25 cellular contexts compared by ENCODE assay signal in the genomic region with DNA sequence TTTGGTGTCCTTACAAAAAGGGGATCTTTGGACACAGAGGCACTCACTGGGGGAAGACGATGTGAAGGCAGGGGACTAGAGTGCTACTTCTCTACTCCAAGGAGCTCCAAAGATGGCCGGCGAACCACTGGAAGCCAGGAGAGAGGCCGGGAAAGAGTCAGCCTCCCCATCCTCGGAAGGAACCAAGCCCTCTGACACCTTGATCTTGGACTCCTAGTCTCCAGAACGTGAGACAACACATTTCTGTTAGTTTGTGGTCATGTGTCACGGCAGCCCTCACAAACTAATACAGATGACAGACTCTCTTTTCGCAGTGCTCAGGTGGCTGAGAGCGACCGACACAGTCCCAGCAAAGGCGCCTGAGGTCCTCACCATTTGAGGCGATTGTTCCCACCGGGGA. TPM values are rescaled to one million over a fixed set of nuclear protein-coding genes. Genes with fewer than 3 reads are reported as not detected.
DNase-seq lines count a peak whose midpoint lies in the region; ATAC-seq and TF ChIP-seq lines count a peak whose summit lies in the region.
"Had no signal": no experiment of that assay in that cellular context is flagged by ENCODE, and none has a peak within 500 bp of the region (broad histone marks: within the 10 kb centered on the region; RNA-seq: fewer than 3 reads in every experiment).

No MANE protein-coding gene starts in this region.

- H3K27me3 ChIP-seq in colonic mucosa (no peaks in the 10 kb centered on the region), upper lobe of right lung (no peaks in the 10 kb centered on the region)

- H3K4me3 ChIP-seq in colonic mucosa (no peak overlapping the region), upper lobe of right lung (no peak overlapping the region)
- H3K4me3 ChIP-seq: GM23248, PC-9 had no signal

- in situ Hi-C loops in ACHN (cut with HindIII; ENCODE audit: low pct_ligation_motif_present, low pct_unique_long_range_greater_than_20kb, low sequenced_read_pairs), result no loop called here

- H3K4me3 Mint-ChIP-seq in nephron progenitor cell, result no peak overlapping the region
- H3K4me3 Mint-ChIP-seq: CD8-positive, alpha-beta T cell; H9; HFFc6 had no signal

- peak overlapping the region; percentile 62 for H3K27ac Mint-ChIP-seq in nephron progenitor cell
- H3K27ac Mint-ChIP-seq: CD8-positive, alpha-beta T cell; H9; HFFc6 had no signal

- peaks cover 46% of the 10 kb centered on the region for H3K27me3 Mint-ChIP-seq in nephron progenitor cell (ENCODE audit: low read depth, poor library complexity)

- H3K36me3 Mint-ChIP-seq in nephron progenitor cell (ENCODE audit: low read depth), result no peaks in the 10 kb centered on the region
- H3K36me3 Mint-ChIP-seq: CD8-positive, alpha-beta T cell had no signal

- no peaks in the 10 kb centered on the region for H3K4me1 Mint-ChIP-seq in nephron progenitor cell
- H3K4me1 Mint-ChIP-seq: H9 had no signal

- H3K4me1 ChIP-seq in colonic mucosa (no peaks in the 10 kb centered on the region), upper lobe of right lung (no peaks in the 10 kb centered on the region)

- H3K9me3 Mint-ChIP-seq in nephron progenitor cell, result no peaks in the 10 kb centered on the region
- H3K9me3 Mint-ChIP-seq: CD8-positive, alpha-beta T cell; H9; HFFc6 had no signal

- H3K9me3 ChIP-seq in colonic mucosa, result no peaks in the 10 kb centered on the region
- H3K9me3 ChIP-seq in upper lobe of right lung, result no peaks in the 10 kb centered on the region

- H3K9ac ChIP-seq in colonic mucosa (ENCODE audit: low read depth in 2 of 2, low read length in 2 of 2), result no peak overlapping the region
- H3K9ac ChIP-seq: GM23248 had no signal

- no peak for ATAC-seq in upper lobe of right lung
- ATAC-seq: CD8-positive, alpha-beta T cell had no signal

- intact Hi-C loops in colonic mucosa (cut with DNase I), result no loop called here
- intact Hi-C loops in upper lobe of right lung (cut with DNase I), result no loop called here

- DNase-seq in activated CD8-positive, alpha-beta memory T cell treated with anti-CD3 and anti-CD28 coated beads for 24 hours, result peak; percentile 24
- no peak for DNase-seq in activated CD8-positive, alpha-beta memory T cell treated with anti-CD3 and anti-CD28 coated beads, Interleukin-2, amount 50 U/mL, for 4 hours
- DNase-seq in colonic mucosa (peak; percentile 6), nephron progenitor cell (no peak), upper lobe of right lung (peak; percentile 13), ACHN (no peak), NCI-H187 treated with DMSO at 0.1 percent for 48 hours (lab: John Stamatoyannopoulos, UW) (no peak)
- DNase-seq: 8988T, AML-193, C1 segment of cervical spinal cord, GM23248, H9, HFFc6, Kasumi-1, NCI-H1417 treated with DMSO at 0.1 percent for 48 hours, NCI-H187, NCI-H2227 treated with DMSO at 0.1 percent for 48 hours, NCI-H510A treated with DMSO at 0.1 percent for 48 hours, NCI-H748 treated with DMSO at 0.1 percent for 48 hours, PC-9, SHP77 treated with DMSO at 0.1 percent for 48 hours had no signal

- H3K27ac ChIP-seq in colonic mucosa, result no peak overlapping the region
- H3K27ac ChIP-seq in upper lobe of right lung, result no peak overlapping the region
- H3K27ac ChIP-seq: GM23248, PC-9, RWPE1 had no signal

- H3K36me3 ChIP-seq in colonic mucosa (no peaks in the 10 kb centered on the region), upper lobe of right lung (no peaks in the 10 kb centered on the region)

- TF ChIP-seq CTCF in colonic mucosa (IDR thresholded peaks at IDR 0.05) (no peak), nephron progenitor cell (IDR thresholded peaks at IDR 0.05) (no peak), upper lobe of right lung (IDR thresholded peaks at IDR 0.05) (no peak)

RNA-seq across cellular contexts. Expression of a gene that starts 24.4 kb away (rescaled TPM):
- total RNA-seq in colonic mucosa (under 1 TPM; 0.07 to 0.11 TPM), upper lobe of right lung (0.06 TPM)
- total RNA-seq: CD8-positive, alpha-beta T cell; G401; GM23248; HFFc6; MCF 10A; PC-9 had no signal

Comparison
In these comparisons a context has a peak if more than half of its experiments do, and no peak if none do; other contexts are left out.
1. DNase-seq: peak in activated CD8-positive, alpha-beta memory T cell treated with anti-CD3 and anti-CD28 coated beads for 24 hours (single experiment), colonic mucosa (single experiment) and upper lobe of right lung (single experiment); none in activated CD8-positive, alpha-beta memory T cell treated with anti-CD3 and anti-CD28 coated beads, Interleukin-2, amount 50 U/mL, for 4 hours (single experiment), nephron progenitor cell (single experiment), ACHN (single experiment) and NCI-H187 treated with DMSO at 0.1 percent for 48 hours (single experiment).